ENCODE assay signal across 7 cellular contexts in genomic region chr5:109688647-109688998, GRCh38. TPM values are rescaled to one million over a fixed set of nuclear protein-coding genes. Genes with fewer than 3 reads are reported as not detected.
DNase-seq lines count a peak whose midpoint lies in the region; ATAC-seq and TF ChIP-seq lines count a peak whose summit lies in the region.

No MANE protein-coding gene starts in this region.

- peaks cover 8% of the 10 kb centered on the region; the same call in 1 of the 2 replicates for H4K20me1 ChIP-seq in PC-3 (ENCODE audit: low read length)

- peak overlapping the region; percentile 99 for H3K27ac Mint-ChIP-seq in mesothelial cell of epicardium

- 22% methylated on average over 6 of the region's 6 CpGs for WGBS in urinary bladder

- no peak for DNase-seq in GM06990 (ENCODE audit: extremely low read depth, insufficient read length)
- DNase-seq in PC-3, result peak; percentile 34
- peak; percentile 50 for DNase-seq in choroid plexus epithelial cell (ENCODE audit: low read depth)
- DNase-seq in mesothelial cell of epicardium (ENCODE audit: low spot score in 2 of 2, unreplicated experiment in 2 of 2), result no peak
- no peak for DNase-seq in ecto neural progenitor cell (ENCODE audit: low spot score)

- H3K36me3 ChIP-seq in GM06990 (ENCODE audit: control insufficient read depth, insufficient read depth, low read length) (no peaks in the 10 kb centered on the region), PC-3 (ENCODE audit: low read depth, low read length) (no peaks in the 10 kb centered on the region), urinary bladder (ENCODE audit: insufficient read depth) (no peaks in the 10 kb centered on the region)

- CTCF ChIA-PET in PC-3 (lab: Charles Lee), result no interaction called here

- POLR2A ChIA-PET in PC-3 (lab: Charles Lee; ENCODE audit: unreplicated experiment), result no interaction called here

- no peak overlapping the region for H3K27ac ChIP-seq in PC-3 (ENCODE audit: low read length)
- peak overlapping the region; percentile 87 for H3K27ac ChIP-seq in urinary bladder (ENCODE audit: low read depth)

- H3K4me3 ChIP-seq in GM06990 (replicated peaks; ENCODE audit: low read depth, low read length), result peak overlapping the region; percentile 74
- peak overlapping the region; percentile 98; the same call in 1 of the 2 replicates for H3K4me3 ChIP-seq in PC-3 (ENCODE audit: low read length)
- H3K4me3 ChIP-seq in choroid plexus epithelial cell (ENCODE audit: low read depth, low read length), result peak overlapping the region; percentile 89
- H3K4me3 ChIP-seq in urinary bladder (ENCODE audit: low read depth, low read length), result peak overlapping the region; percentile 82

- H3K27me3 Mint-ChIP-seq in mesothelial cell of epicardium (ENCODE audit: low read depth), result peaks cover 2% of the 10 kb centered on the region

- intact Hi-C loops in PC-3 (cut with micrococcal nuclease), result loop anchor here (10.0 kb wide), 1 partner anchor 94 kb away; no protein-coding TSS in a partner anchor

- peaks cover 34% of the 10 kb centered on the region for H3K79me2 ChIP-seq in PC-3 (ENCODE audit: low read length)

- peak overlapping the region; percentile 96; the same call in 1 of the 2 replicates for H3K4me2 ChIP-seq in PC-3 (ENCODE audit: low read length)

- peaks cover 30% of the 10 kb centered on the region for H3K9me3 Mint-ChIP-seq in mesothelial cell of epicardium

- no peaks in the 10 kb centered on the region for H3K27me3 ChIP-seq in GM06990 (replicated peaks; ENCODE audit: control insufficient read depth, insufficient read depth, low read length)
- no peaks in the 10 kb centered on the region for H3K27me3 ChIP-seq in PC-3 (ENCODE audit: low read length)

- H3K9me2 ChIP-seq in PC-3 (replicated peaks; ENCODE audit: low read length), result no peaks in the 10 kb centered on the region

- H3K36me3 Mint-ChIP-seq in mesothelial cell of epicardium, result peaks cover 3% of the 10 kb centered on the region

- ATAC-seq in HG03342 (IDR thresholded peaks at IDR 0.05; ENCODE audit: unreplicated experiment), result peak; percentile 3
- no peak for ATAC-seq in PC-3

- H3K4me1 Mint-ChIP-seq in mesothelial cell of epicardium, result peaks cover 24% of the 10 kb centered on the region

- no peaks in the 10 kb centered on the region for H3K9me3 ChIP-seq in PC-3 (ENCODE audit: low read length)

- peak overlapping the region; percentile 96 for H2AFZ ChIP-seq in PC-3 (ENCODE audit: low read length)

- peak overlapping the region; percentile 85 for H3K4me3 Mint-ChIP-seq in mesothelial cell of epicardium

- H3F3A ChIP-seq in PC-3 (ENCODE audit: low read length, unreplicated experiment), result no peaks in the 10 kb centered on the region

- H3K4me1 ChIP-seq in PC-3 (ENCODE audit: insufficient read depth, low read length) (peaks cover 17% of the 10 kb centered on the region), urinary bladder (ENCODE audit: insufficient read depth) (peaks cover 3% of the 10 kb centered on the region)

- TSS peak; percentile 68 for BruUV-seq in PC-3 (replicated peaks; lab: Mats Ljungman, UMichigan)

- H3K9ac ChIP-seq in PC-3 (ENCODE audit: low read length), result peak overlapping the region; percentile 12; the same call in 1 of the 2 replicates

- TF ChIP-seq CTCF in GM06990 (IDR thresholded peaks at IDR 0.05; ENCODE audit: insufficient read depth, low read length, poor library complexity, severe bottlenecking), result peak; percentile 48
- peak; percentile 53; the same call in 1 of the 2 replicates for TF ChIP-seq CTCF in PC-3 (conservative IDR thresholded peaks at IDR 0.05; ENCODE audit: low read depth, low read length)
- peak; percentile 52 for TF ChIP-seq CTCF in choroid plexus epithelial cell (conservative IDR thresholded peaks at IDR 0.05; ENCODE audit: low read depth, low read length)
- no peak for TF ChIP-seq CTCF in mesothelial cell of epicardium (IDR thresholded peaks at IDR 0.05; ENCODE audit: unreplicated experiment)

RNA-seq across cellular contexts. Expression of gene MAN2A1, which starts 1.1 kb away (rescaled TPM):
- total RNA-seq in PC-3 (2014; rRNA removed), result 20.8 and 21.8 TPM in 2 replicates
- 19.1 to 21.3 TPM (median 20.0 TPM) in 3 replicates for total RNA-seq in mesothelial cell of epicardium
- 125 TPM for total RNA-seq in urinary bladder
- polyA plus RNA-seq in urinary bladder, result 22.5 TPM

Comparison
In these comparisons a context has a peak if more than half of its experiments do, and no peak if none do; other contexts are left out.
1. DNase-seq: peak in PC-3 (single experiment) and choroid plexus epithelial cell (single experiment); none in GM06990 (single experiment), mesothelial cell of epicardium (0 of 2) and ecto neural progenitor cell (single experiment).
2. Peak in every context shown above with its lines, with median percentiles within 50 percentile points of each other: H3K4me3 ChIP-seq.